26 cellular contexts compared by ENCODE assay signal in the genomic region with DNA sequence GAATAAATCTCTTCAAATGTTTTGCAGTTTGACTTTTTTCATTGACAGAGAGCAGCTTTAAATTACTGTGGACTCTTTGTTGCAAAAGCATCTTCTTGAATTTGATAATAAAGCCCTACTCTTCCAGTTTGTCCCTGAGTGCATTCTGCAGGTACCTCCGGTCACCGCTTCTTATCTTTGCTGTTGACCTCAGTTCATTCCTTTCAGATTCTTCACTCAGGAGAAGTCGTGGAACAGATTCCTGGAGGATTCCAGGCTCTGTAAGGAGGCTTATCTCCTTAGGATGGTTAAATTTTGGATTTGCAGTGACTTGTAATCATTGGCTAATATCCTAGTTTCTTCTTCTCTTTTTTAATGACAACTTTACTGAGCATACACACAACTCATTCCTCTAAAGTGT.
"Had no signal": no experiment of that assay in that cellular context is flagged by ENCODE, and none has a peak within 500 bp of the region (broad histone marks: within the 10 kb centered on the region; RNA-seq: fewer than 3 reads in every experiment).

No MANE protein-coding gene starts in this region.

- H3K9me3 Mint-ChIP-seq: activated CD8-positive, alpha-beta T cell treated with anti-CD3 and anti-CD28 coated beads for 36 hours; activated T-cell treated with anti-CD3 and anti-CD28 coated beads, Interleukin-2, amount 50 U/mL, for 4 hours; activated T-helper 17 cell treated with anti-CD3 and anti-CD28 coated beads, Interleukin-2, amount 50 U/mL, for 72 hours had no signal

- H3K4me3 ChIP-seq: body of pancreas, colonic mucosa, esophagus squamous epithelium had no signal

- ATAC-seq: activated CD4-positive, alpha-beta T cell treated with anti-CD3 and anti-CD28 coated beads for 36 hours; activated CD8-positive, alpha-beta T cell treated with anti-CD3 and anti-CD28 coated beads for 36 hours; activated T-cell treated with anti-CD3 and anti-CD28 coated beads, Interleukin-2, amount 50 U/mL, for 4 hours; activated T-helper 17 cell treated with anti-CD3 and anti-CD28 coated beads, Interleukin-2, amount 50 U/mL, for 72 hours; body of pancreas had no signal

- H3K27me3 Mint-ChIP-seq: activated CD4-positive, alpha-beta T cell treated with anti-CD3 and anti-CD28 coated beads for 36 hours; activated CD8-positive, alpha-beta T cell treated with anti-CD3 and anti-CD28 coated beads for 36 hours; activated naive CD8-positive, alpha-beta T cell; activated T-helper 17 cell treated with anti-CD3 and anti-CD28 coated beads, Interleukin-2, amount 50 U/mL, for 72 hours had no signal

- H3K9me3 ChIP-seq: body of pancreas, colonic mucosa, esophagus squamous epithelium had no signal

- H3K27me3 ChIP-seq: body of pancreas, colonic mucosa, esophagus squamous epithelium had no signal

- H3K4me3 Mint-ChIP-seq: activated CD4-positive, alpha-beta T cell treated with anti-CD3 and anti-CD28 coated beads for 36 hours; activated CD8-positive, alpha-beta T cell treated with anti-CD3 and anti-CD28 coated beads for 36 hours; activated naive CD8-positive, alpha-beta T cell; activated T-cell treated with anti-CD3 and anti-CD28 coated beads, Interleukin-2, amount 50 U/mL, for 4 hours; activated T-helper 17 cell treated with anti-CD3 and anti-CD28 coated beads, Interleukin-2, amount 50 U/mL, for 72 hours had no signal

- H3K27ac Mint-ChIP-seq: activated CD4-positive, alpha-beta T cell treated with anti-CD3 and anti-CD28 coated beads for 36 hours; activated CD8-positive, alpha-beta T cell treated with anti-CD3 and anti-CD28 coated beads for 36 hours; activated naive CD8-positive, alpha-beta T cell; activated T-helper 17 cell treated with anti-CD3 and anti-CD28 coated beads, Interleukin-2, amount 50 U/mL, for 72 hours had no signal

- H3K4me1 ChIP-seq: body of pancreas, colonic mucosa, esophagus squamous epithelium had no signal

- H3K36me3 ChIP-seq: colonic mucosa, esophagus squamous epithelium had no signal

- DNase-seq: activated CD4-positive, alpha-beta T cell treated with anti-CD3 and anti-CD28 coated beads for 36 hours; activated CD4-positive, alpha-beta T cell treated with anti-CD3 and anti-CD28 coated beads, Interleukin-2, amount 50 U/mL, for 1 hour; activated CD4-positive, alpha-beta T cell treated with anti-CD3 and anti-CD28 coated beads, Interleukin-2, amount 50 U/mL, for 48 hours; activated CD4-positive, CD25-positive, alpha-beta regulatory T cell; activated CD4-positive, CD25-positive, alpha-beta regulatory T cell treated with anti-CD3 and anti-CD28 coated beads, Interleukin-2, amount 50 U/mL, for 72 hours; activated CD8-positive, alpha-beta memory T cell treated with anti-CD3 and anti-CD28 coated beads for 24 hours; activated CD8-positive, alpha-beta T cell treated with anti-CD3 and anti-CD28 coated beads for 36 hours; activated effector memory CD4-positive, alpha-beta T cell treated with Interleukin-2 at 50 U/mL for 16 hours; activated gamma-delta T cell treated with Interleukin-2 at 50 U/mL for 16 hours; activated naive CD4-positive, alpha-beta T cell treated with anti-CD3 and anti-CD28 coated beads, Interleukin-2, amount 50 U/mL, for 16 hours; activated naive CD4-positive, alpha-beta T cell treated with Interleukin-2 at 50 U/mL for 16 hours; activated T-cell treated with anti-CD3 and anti-CD28 coated beads, Interleukin-2, amount 50 U/mL, for 4 hours; amniotic stem cell; anterior cingulate cortex; body of pancreas; caudate nucleus; cerebellar nuclear complex; colonic mucosa; effector CD8-positive, alpha-beta T cell; esophagus squamous epithelium; foreskin fibroblast; head of caudate nucleus; T-helper 2 cell had no signal

- H3K27ac ChIP-seq: body of pancreas, colonic mucosa, epithelial cell of prostate, esophagus squamous epithelium had no signal
